Comparison of ENCODE assay signal across 26 cellular contexts in the genomic region with DNA sequence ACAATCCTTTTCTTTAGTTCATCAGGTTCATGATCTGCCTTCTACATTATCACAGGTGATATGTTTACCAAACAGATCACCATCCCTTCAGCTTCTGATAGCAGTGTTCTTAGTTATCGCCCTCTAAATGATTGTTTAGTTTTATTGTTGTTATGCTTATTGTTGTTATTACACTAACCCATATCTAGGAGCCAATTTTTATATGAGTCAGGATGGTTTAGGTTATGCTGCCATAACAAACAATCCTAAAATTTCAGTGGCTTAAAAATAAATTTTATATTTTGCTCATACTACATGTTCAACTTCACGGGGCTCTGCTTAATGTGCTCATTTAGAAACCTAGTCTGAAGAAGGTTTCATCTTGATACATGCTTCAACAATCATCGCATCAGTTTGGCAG. TPM values are rescaled to one million over a fixed set of nuclear protein-coding genes. Genes with fewer than 3 reads are reported as not detected.
DNase-seq lines count a peak whose midpoint lies in the region; ATAC-seq, FAIRE-seq and TF ChIP-seq lines count a peak whose summit lies in the region.
"Had no signal": no experiment of that assay in that cellular context is flagged by ENCODE, and none has a peak within 500 bp of the region (broad histone marks: within the 10 kb centered on the region; RNA-seq: fewer than 3 reads in every experiment).

No MANE protein-coding gene starts in this region.

- H3K4me1 ChIP-seq in HepG2 (ENCODE audit: insufficient read depth, low read length) (peaks cover 9% of the 10 kb centered on the region), right lobe of liver (peaks cover 0 to 6% (median 4%) of the 10 kb centered on the region in 4 donors), K562 (replicated peaks in 1 of 2; ENCODE audit: control insufficient read depth in 2 of 2, insufficient read depth in 2 of 2, low read length in 2 of 2) (peaks cover 0 to 19% of the 10 kb centered on the region in 2 experiments; a peak in 3 of 5 replicates)
- H3K4me1 ChIP-seq: BE2C had no signal

- TF ChIP-seq RAD21 in HepG2 (CRISPR knock-in tag; IDR thresholded peaks at IDR 0.05) (no peak), K562 (CRISPR knock-in tag; conservative IDR thresholded peaks at IDR 0.05 in 1 of 2, IDR thresholded peaks at IDR 0.05 in 1 of 2) (no peak)

- no peak overlapping the region for H2AFZ ChIP-seq in HepG2 (ENCODE audit: low read length)
- H2AFZ ChIP-seq in K562 (ENCODE audit: low read depth, low read length) = no peak overlapping the region
- H2AFZ ChIP-seq: GM23248 had no signal

- H3K79me2 ChIP-seq in HepG2 (ENCODE audit: insufficient read depth, low read length) (peaks cover 5% of the 10 kb centered on the region), K562 (ENCODE audit: control insufficient read depth, insufficient read depth, low read length) (peaks cover 3% of the 10 kb centered on the region; the same call in 2 of the 3 replicates)

- no peaks in the 10 kb centered on the region; a peak in 1 of 5 replicates for H3K27me3 ChIP-seq in HepG2 (ENCODE audit: control insufficient read depth in 1 of 2, insufficient read depth in 2 of 2, low read length in 2 of 2)
- H3K27me3 ChIP-seq in right lobe of liver = no peaks in the 10 kb centered on the region
- no peaks in the 10 kb centered on the region for H3K27me3 ChIP-seq in K562 (ENCODE audit: control insufficient read depth in 2 of 2, insufficient read depth in 2 of 2, low read length in 2 of 2)
- H3K27me3 ChIP-seq: BE2C had no signal

- 47% methylated on average over 3 of the region's 3 CpGs for WGBS in HepG2 (ENCODE audit: low lambda C conversion rate)
- WGBS in right lobe of liver (ENCODE audit: insufficient coverage, low coverage, low lambda C conversion rate, missing lambda C conversion rate) = 88% methylated on average over 3 of the region's 3 CpGs
- WGBS in K562 (ENCODE audit: insufficient coverage, low coverage, missing lambda C conversion rate) = 53% methylated on average over 3 of the region's 3 CpGs

- H3K4me2 ChIP-seq in HepG2 (ENCODE audit: low read depth, low read length) (no peak overlapping the region), K562 (ENCODE audit: insufficient read depth, low read length) (no peak overlapping the region)
- H3K4me2 ChIP-seq: A549; BLaER1 treated with 17β-estradiol and CSF1 and Interleukin-3, amounts not matched to agents 10 nM and 100 nM had no signal

- FAIRE-seq in HepG2 (lab: Jason Lieb, UNC) = no peak
- FAIRE-seq in K562 (lab: Jason Lieb, UNC) = no peak
- FAIRE-seq: A549, D721Med, GM12878, GM19239, H1 had no signal

- peaks cover 8 to 38% (median 14%) of the 10 kb centered on the region in 3 donors for H3K4me1 Mint-ChIP-seq in IgD-negative memory B cell
- peaks cover 14% of the 10 kb centered on the region for H3K4me1 Mint-ChIP-seq in type B pancreatic cell (ENCODE audit: unreplicated experiment)

- TF ChIP-seq EP300 in HepG2 (IDR thresholded peaks at IDR 0.05; ENCODE audit: low read depth in 2 of 2, low read length in 2 of 2) (no peak), HepG2 (CRISPR knock-in tag; IDR thresholded peaks at IDR 0.05; ENCODE audit: borderline replicate concordance) (no peak), K562 (IDR thresholded peaks at IDR 0.05; ENCODE audit: low read length) (no peak)

- H3K9me1 ChIP-seq in K562 (ENCODE audit: control insufficient read depth, insufficient read depth, low read length) = no peaks in the 10 kb centered on the region

- H3K27ac Mint-ChIP-seq in IgD-negative memory B cell (peak overlapping the region in 2 of 3 donors; percentile 34 to 86), type B pancreatic cell (peak overlapping the region; percentile 6)
- H3K27ac Mint-ChIP-seq: CD14-positive monocyte, H9 had no signal

- H3K4me3 ChIP-seq in HepG2 (replicated peaks in 1 of 3; ENCODE audit: insufficient read depth in 1 of 3, low read depth in 2 of 3, low read length in 3 of 3) (no peak overlapping the region), right lobe of liver (no peak overlapping the region), K562 (no peak overlapping the region)
- H3K4me3 ChIP-seq: A549; BLaER1 treated with 17β-estradiol and CSF1 and Interleukin-3, amounts not matched to agents 10 nM and 100 nM; GM12878; GM23248 had no signal

- intact Hi-C loops in HepG2 (cut with micrococcal nuclease; ENCODE audit: unreplicated experiment) (loop anchor here (10.0 kb wide), 4 partner anchors 357 to 907 kb away; no protein-coding TSS in a partner anchor), right lobe of liver (cut with DNase I) (no loop called here), K562 (cut with micrococcal nuclease) (loop anchor here (10.0 kb wide), 5 partner anchors 217 to 357 kb away; no protein-coding TSS in a partner anchor)

- peaks cover 2% of the 10 kb centered on the region for H3K27me3 Mint-ChIP-seq in IgD-negative memory B cell
- H3K27me3 Mint-ChIP-seq in type B pancreatic cell = peaks cover 6% of the 10 kb centered on the region

- CTCF ChIA-PET in HepG2 (lab: Yijun Ruan, JAX; ENCODE audit: low intra/inter-chr PET ratio, low total read pairs) = no interaction called here
- CTCF ChIA-PET in K562 (lab: Yijun Ruan, JAX; ENCODE audit: low intra/inter-chr PET ratio) = no interaction called here

- H3K27ac ChIP-seq in HepG2 (ENCODE audit: extremely low read length, insufficient read depth, low read length) (no peak overlapping the region), right lobe of liver (no peak overlapping the region), K562 (ENCODE audit: extremely low read depth, low read depth, low read length) (no peak overlapping the region)
- H3K27ac ChIP-seq: A549; BLaER1 treated with 17β-estradiol and CSF1 and Interleukin-3, amounts not matched to agents 10 nM and 100 nM; GM23248 had no signal

- TF ChIP-seq POLR2A in HepG2 (IDR thresholded peaks at IDR 0.05; ENCODE audit: insufficient read depth in 1 of 2, low read depth in 2 of 2, low read length in 2 of 2) (no peak), right lobe of liver (IDR thresholded peaks at IDR 0.05) (no peak), K562 (conservative IDR thresholded peaks at IDR 0.05) (no peak)

- peaks cover 7% of the 10 kb centered on the region for H3K36me3 Mint-ChIP-seq in IgD-negative memory B cell
- peaks cover 10% of the 10 kb centered on the region for H3K36me3 Mint-ChIP-seq in type B pancreatic cell
- H3K36me3 Mint-ChIP-seq: CD14-positive monocyte had no signal

- DNase-seq in HepG2 (ENCODE audit: low spot score) (no peak), right lobe of liver (no peak), K562 (ENCODE audit: extremely low read depth in 1 of 4, low spot score in 3 of 4) (no peak), type B pancreatic cell (ENCODE audit: extremely low spot score, unreplicated experiment) (no peak), globus pallidus (ENCODE audit: low spot score) (no peak), superior temporal gyrus (ENCODE audit: extremely low spot score) (no peak)
- DNase-seq: 8988T; ACHN; AML-193; BE2C; CD4-positive, alpha-beta memory T cell; DMS 273 treated with DMSO at 0.1 percent for 48 hours; DMS79; EL; GDM1; GM23248; H9 had no signal

- H3K9ac ChIP-seq in HepG2 (ENCODE audit: insufficient read depth, low read depth, low read length) (no peak overlapping the region), K562 (ENCODE audit: insufficient read depth in 1 of 2, low read depth in 2 of 2, low read length in 2 of 2) (no peak overlapping the region)
- H3K9ac ChIP-seq: BLaER1 treated with 17β-estradiol and CSF1 and Interleukin-3, amounts not matched to agents 10 nM and 100 nM; GM23248 had no signal

- in situ Hi-C loops in HepG2 (cut with HindIII; ENCODE audit: extremely low pct_ligation_motif_present, low pct_unique_long_range_greater_than_20kb) (loop anchor here (5.0 to 10.0 kb wide), 3 partner anchors 94 to 507 kb away; a partner anchor contains a TSS), K562 (cut with MboI) (loop anchor here (10.0 kb wide), 2 partner anchors 97 to 497 kb away; no protein-coding TSS in a partner anchor)

- H3K4me3 Mint-ChIP-seq in IgD-negative memory B cell (peak overlapping the region in 1 of 4 donors; percentile 84), type B pancreatic cell (no peak overlapping the region)
- H3K4me3 Mint-ChIP-seq: CD14-positive monocyte, H9 had no signal

- POLR2A ChIA-PET in HepG2 (lab: Yijun Ruan, JAX) = no interaction called here
- POLR2A ChIA-PET in K562 (lab: Yijun Ruan, JAX) = no interaction called here

- no TSS peak for BruUV-seq in HepG2 (replicated peaks; lab: Mats Ljungman, UMichigan)
- no TSS peak for BruUV-seq in K562 (replicated peaks; lab: Mats Ljungman, UMichigan)

- TF ChIP-seq CTCF in HepG2 (CRISPR knock-in tag; IDR thresholded peaks at IDR 0.05) (no peak), right lobe of liver (IDR thresholded peaks at IDR 0.05) (no peak), K562 (IDR thresholded peaks at IDR 0.05 in 2 of 3, conservative IDR thresholded peaks at IDR 0.05 in 1 of 3; ENCODE audit: insufficient read depth in 2 of 3, low read depth in 1 of 3, low read length in 3 of 3) (no peak), type B pancreatic cell (conservative IDR thresholded peaks at IDR 0.05) (no peak)

- H3K36me3 ChIP-seq in HepG2 (replicated peaks in 1 of 2; ENCODE audit: control insufficient read depth in 1 of 2, insufficient read depth in 2 of 2, low read length in 2 of 2) (no peaks in the 10 kb centered on the region), right lobe of liver (no peaks in the 10 kb centered on the region), K562 (ENCODE audit: control insufficient read depth, insufficient read depth, low read length) (no peaks in the 10 kb centered on the region)
- H3K36me3 ChIP-seq: BE2C; BLaER1 treated with 17β-estradiol and CSF1 and Interleukin-3, amounts not matched to agents 10 nM and 100 nM had no signal

- H3K9me3 ChIP-seq in HepG2 (ENCODE audit: low read length) (no peaks in the 10 kb centered on the region), right lobe of liver (no peaks in the 10 kb centered on the region), K562 (replicated peaks; ENCODE audit: control insufficient read depth, insufficient read depth, low read depth, low read length) (no peaks in the 10 kb centered on the region)
- H3K9me3 ChIP-seq: A549, BE2C had no signal

- H3K9me3 Mint-ChIP-seq in IgD-negative memory B cell (peaks cover 0 to 13% (median 5%) of the 10 kb centered on the region in 3 donors), type B pancreatic cell (peaks cover 6% of the 10 kb centered on the region)

- ATAC-seq in HepG2 = no peak
- ATAC-seq in right lobe of liver = no peak
- no peak for ATAC-seq in K562
- ATAC-seq: A549, GM12878, HCT116 had no signal

- H4K20me1 ChIP-seq in HepG2 (ENCODE audit: insufficient read depth, low read length) = peaks cover 5% of the 10 kb centered on the region; the same call in 1 of the 2 replicates
- no peaks in the 10 kb centered on the region for H4K20me1 ChIP-seq in K562 (replicated peaks; ENCODE audit: control insufficient read depth, insufficient read depth, low read length)

RNA-seq across cellular contexts. Expression of a gene that starts 4.4 kb away (rescaled TPM):
- total RNA-seq in HepG2 (2016; rRNA removed; fragmentation: Illumina TruSeq; extraction: Trizol) (13.3 and 22.3 TPM in 2 replicates), right lobe of liver (100 to 1,000 TPM in 3 of 6 experiments, 10 to 100 TPM in 2, 1 to 10 TPM in 1; 9.3 to 116 (median 88.1) TPM), K562 (2014; rRNA removed) (23.4 and 24.4 TPM in 2 replicates), K562 (2014; rRNA removed; fragmentation: Illumina TruSeq; extraction: Trizol) (3.4 and 3.8 TPM in 2 replicates), K562 (2015; rRNA removed; fragmentation: Illumina TruSeq; extraction: Trizol) (3.6 and 4.0 TPM in 2 replicates), K562 (2021) (19.7 and 24.0 TPM in 2 replicates), type B pancreatic cell (ENCODE audit: low replicate concordance) (160 and 262 TPM in 2 replicates)
- 2.7 and 3.4 TPM in 2 replicates for total RNA-seq in HepG2 (2016; cell fraction: cytosol; rRNA removed; fragmentation: Illumina TruSeq; extraction: Trizol; ENCODE audit: low read depth)
- total RNA-seq in HepG2 (2016; cell fraction: insoluble cytoplasmic fraction; rRNA removed; fragmentation: Illumina TruSeq; extraction: Trizol) = 10.4 and 25.4 TPM in 2 replicates
- 7.5 and 8.4 TPM in 2 replicates for total RNA-seq in HepG2 (2016; cell fraction: membrane; rRNA removed; fragmentation: Illumina TruSeq; extraction: Trizol)
- 37.1 and 40.6 TPM in 2 replicates for total RNA-seq in HepG2 (2016; cell fraction: nucleus; rRNA removed; fragmentation: Illumina TruSeq; extraction: Trizol)
- polyA plus RNA-seq in HepG2 (2011; rRNA removed) (18.2 and 28.1 TPM in 2 replicates), IgD-negative memory B cell (217 TPM), K562 (2011; rRNA removed) (4.0 and 9.1 TPM in 2 replicates), K562 (2014; fragmentation: Illumina TruSeq; extraction: Trizol) (5.9 and 7.6 TPM in 2 replicates), K562 (2014; fragmentation: Nextera tagmentation; extraction: Ambion mirVana) (under 1 TPM; 0.32 TPM), K562 (2014; rRNA removed) (16.4 and 20.1 TPM in 2 replicates)
- polyA plus RNA-seq in HepG2 (2011; cell fraction: cytosol; rRNA removed) = 17.8 and 19.2 TPM in 2 replicates
- 39.8 and 53.6 TPM in 2 replicates for polyA plus RNA-seq in HepG2 (2011; cell fraction: nucleus; rRNA removed)
- polyA plus RNA-seq in HepG2 (2012) = 16.3 and 31.3 TPM in 2 replicates
- 2.5 and 2.8 TPM in 2 replicates for polyA plus RNA-seq in HepG2 (2016; cell fraction: cytosol; fragmentation: Illumina TruSeq; extraction: Trizol; ENCODE audit: low read depth)
- polyA plus RNA-seq in HepG2 (2016; cell fraction: insoluble cytoplasmic fraction; fragmentation: Illumina TruSeq; extraction: Trizol; ENCODE audit: low read depth) = 14.8 and 19.3 TPM in 2 replicates
- 6.0 and 6.6 TPM in 2 replicates for polyA plus RNA-seq in HepG2 (2016; cell fraction: membrane; fragmentation: Illumina TruSeq; extraction: Trizol; ENCODE audit: low read depth)
- 56.1 and 62.3 TPM in 2 replicates for polyA plus RNA-seq in HepG2 (2016; cell fraction: nucleus; fragmentation: Illumina TruSeq; extraction: Trizol; ENCODE audit: insufficient read depth, low read depth)
- polyA minus RNA-seq in HepG2 (2011; rRNA and poly(A)+ RNA removed; ENCODE audit: low replicate concordance) = 7.3 and 24.3 TPM in 2 replicates
- 19.3 and 24.3 TPM in 2 replicates for polyA minus RNA-seq in HepG2 (2011; cell fraction: cytosol; rRNA and poly(A)+ RNA removed)
- polyA minus RNA-seq in HepG2 (2011; cell fraction: nucleus; rRNA and poly(A)+ RNA removed) = 34.6 and 67.8 TPM in 2 replicates
- total RNA-seq in K562 (2011; cell fraction: chromatin; rRNA removed; ENCODE audit: low replicate concordance) = 8.9 and 23.5 TPM in 2 replicates
- 30.7 and 36.9 TPM in 2 replicates for total RNA-seq in K562 (2011; cell fraction: nucleolus; rRNA removed)
- total RNA-seq in K562 (2011; cell fraction: nucleoplasm; rRNA removed) = 14.8 and 18.0 TPM in 2 replicates
- polyA plus RNA-seq in K562 (2011; cell fraction: cytosol; rRNA removed) = 8.2 and 13.9 TPM in 2 replicates
- 10.6 and 11.1 TPM in 2 replicates for polyA plus RNA-seq in K562 (2011; cell fraction: nucleus; rRNA removed)
- 14.2 and 22.4 TPM in 2 replicates for polyA plus RNA-seq in K562 (2012)
- polyA minus RNA-seq in K562 (2011; rRNA and poly(A)+ RNA removed) = 4.5 and 6.3 TPM in 2 replicates
- polyA minus RNA-seq in K562 (2011; cell fraction: cytosol; rRNA and poly(A)+ RNA removed) = 9.5 and 12.7 TPM in 2 replicates
- polyA minus RNA-seq in K562 (2011; cell fraction: nucleus; rRNA and poly(A)+ RNA removed) = 19.7 and 31.5 TPM in 2 replicates

Comparison
In these comparisons a context has a peak if more than half of its experiments do, and no peak if none do; other contexts are left out.
1. intact Hi-C loops: an anchor here in HepG2 (10.0 kb wide) and K562 (10.0 kb wide); none called in right lobe of liver.